Comparison of ENCODE assay signal across 10 cellular contexts in genomic region chr1:46199233-46199749, GRCh38. TPM values are rescaled to one million over a fixed set of nuclear protein-coding genes. Genes with fewer than 3 reads are reported as not detected.
DNase-seq lines count a peak whose midpoint lies in the region; ATAC-seq and TF ChIP-seq lines count a peak whose summit lies in the region.
"Had no signal": no experiment of that assay in that cellular context is flagged by ENCODE, and none has a peak within 500 bp of the region (broad histone marks: within the 10 kb centered on the region; RNA-seq: fewer than 3 reads in every experiment).

No MANE protein-coding gene starts in this region.

- no peaks in the 10 kb centered on the region for H3K27me3 Mint-ChIP-seq in CD8-positive, alpha-beta T cell (ENCODE audit: low read depth)
- no peaks in the 10 kb centered on the region for H3K27me3 Mint-ChIP-seq in MCF 10A (ENCODE audit: insufficient read depth, unreplicated experiment)
- peaks cover 6 to 7% of the 10 kb centered on the region in 2 donors for H3K27me3 Mint-ChIP-seq in natural killer cell (ENCODE audit: low read depth in 2 of 2)

- no peak overlapping the region for H3K27ac Mint-ChIP-seq in CD8-positive, alpha-beta T cell
- no peak overlapping the region for H3K27ac Mint-ChIP-seq in MCF 10A (ENCODE audit: low read depth, unreplicated experiment)
- H3K27ac Mint-ChIP-seq in natural killer cell, result peak overlapping the region in 1 of 2 donors; percentile 68

- no peak overlapping the region for H3K4me3 ChIP-seq in CD8-positive, alpha-beta T cell (ENCODE audit: low read depth, low read length)
- H3K4me3 ChIP-seq in Karpas-422 (ENCODE audit: low read length), result peak overlapping the region; percentile 99
- H3K4me3 ChIP-seq in neuronal stem cell (ENCODE audit: low read length in 2 of 2), result no peak overlapping the region

- CTCF ChIA-PET in CD8-positive, alpha-beta T cell (lab: Charles Lee), result interaction anchor here (1.0 to 1.2 kb wide), 3 partner anchors 24 to 82 kb away, joined by 4 to 5 read pairs (median 4); no protein-coding TSS in a partner anchor
- CTCF ChIA-PET in MCF 10A (lab: Yijun Ruan, JAX), result interaction anchor here (0.6 to 3.1 kb wide), 10 partner anchors 12 to 296 kb away, joined by 3 to 27 read pairs (median 4); no protein-coding TSS in a partner anchor

- H3K79me1 ChIP-seq in neuronal stem cell (ENCODE audit: low read depth, low read length), result peaks cover 7% of the 10 kb centered on the region

- WGBS in neuronal stem cell (ENCODE audit: extremely low coverage in 2 of 2, insufficient read length in 2 of 2, insufficient replicate concordance in 1 of 2), 2 donors, result no CpG with 5 or more reads among the region's 3 CpGs

- peak overlapping the region; percentile 76 for H3K4me2 ChIP-seq in Karpas-422 (ENCODE audit: low read depth, low read length, poor library complexity, severe bottlenecking)
- no peak overlapping the region for H3K4me2 ChIP-seq in neuronal stem cell (ENCODE audit: insufficient read depth, low read length, poor library complexity, severe bottlenecking)

- H3K18ac ChIP-seq in neuronal stem cell (ENCODE audit: low read length), result no peak overlapping the region

- no peaks in the 10 kb centered on the region for H4K20me1 ChIP-seq in Karpas-422 (ENCODE audit: insufficient read depth, low read depth, low read length)

- no peaks in the 10 kb centered on the region for H3K9me3 ChIP-seq in CD8-positive, alpha-beta T cell (ENCODE audit: low read length)
- H3K9me3 ChIP-seq in Karpas-422 (ENCODE audit: low read length) (no peaks in the 10 kb centered on the region), neuronal stem cell (replicated peaks in 1 of 2; ENCODE audit: control insufficient read depth in 2 of 2, insufficient read depth in 1 of 2, low read depth in 1 of 2, low read length in 2 of 2) (no peaks in the 10 kb centered on the region)

- no peak overlapping the region for H3K27ac ChIP-seq in CD8-positive, alpha-beta T cell (ENCODE audit: low read depth, low read length)
- H3K27ac ChIP-seq in Karpas-422 (ENCODE audit: low read length), result no peak overlapping the region
- no peak overlapping the region for H3K27ac ChIP-seq in neuronal stem cell (replicated peaks; ENCODE audit: low read length)

- no TSS peak for BruUV-seq in MCF 10A (replicated peaks; lab: Mats Ljungman, UMichigan)

- peaks cover 26% of the 10 kb centered on the region for H3K4me1 ChIP-seq in CD8-positive, alpha-beta T cell (ENCODE audit: insufficient read depth, low read length)
- H3K4me1 ChIP-seq in Karpas-422 (ENCODE audit: low read length), result peaks cover 31% of the 10 kb centered on the region
- peaks cover 9 to 17% of the 10 kb centered on the region in 2 donors for H3K4me1 ChIP-seq in neuronal stem cell (ENCODE audit: control insufficient read depth in 2 of 2, insufficient read depth in 1 of 2, low read depth in 1 of 2, low read length in 2 of 2)

- POLR2A ChIA-PET in CD8-positive, alpha-beta T cell (lab: Charles Lee), result interaction anchor here (0.8 to 0.9 kb wide), 2 partner anchors 11 to 32 kb away, joined by 3 read pairs; no protein-coding TSS in a partner anchor
- POLR2A ChIA-PET in MCF 10A (lab: Yijun Ruan, JAX), result interaction anchor here (0.6 to 10.5 kb wide), 16 partner anchors 9 to 850 kb away, joined by 3 to 125 read pairs (median 5); partner anchors contain the start of gene PIK3R3

- H3K79me2 ChIP-seq in Karpas-422 (ENCODE audit: low read length), result peaks cover 10% of the 10 kb centered on the region

- no peak overlapping the region for H4K8ac ChIP-seq in neuronal stem cell (ENCODE audit: low read depth, low read length)

- H3K36me3 ChIP-seq in CD8-positive, alpha-beta T cell (ENCODE audit: insufficient read depth, low read length), result no peaks in the 10 kb centered on the region
- no peaks in the 10 kb centered on the region for H3K36me3 ChIP-seq in Karpas-422 (ENCODE audit: insufficient read depth, low read length)
- H3K36me3 ChIP-seq in neuronal stem cell (replicated peaks in 1 of 2; ENCODE audit: control insufficient read depth in 2 of 2, insufficient read depth in 2 of 2, low read length in 2 of 2), result peaks cover 10 to 29% of the 10 kb centered on the region in 2 donors

- H3K14ac ChIP-seq in neuronal stem cell (ENCODE audit: low read length), result no peak overlapping the region

- no peaks in the 10 kb centered on the region for H3K27me3 ChIP-seq in CD8-positive, alpha-beta T cell (ENCODE audit: insufficient read depth, low read length)
- H3K27me3 ChIP-seq in Karpas-422 (ENCODE audit: low read length), result no peaks in the 10 kb centered on the region
- no peaks in the 10 kb centered on the region for H3K27me3 ChIP-seq in neuronal stem cell (ENCODE audit: control insufficient read depth in 3 of 3, insufficient read depth in 3 of 3, low read depth in 1 of 3, low read length in 3 of 3)

- peaks cover 38% of the 10 kb centered on the region for H3K4me1 Mint-ChIP-seq in CD8-positive, alpha-beta T cell (ENCODE audit: low read depth)
- H3K4me1 Mint-ChIP-seq in MCF 10A (ENCODE audit: insufficient read depth, unreplicated experiment) (peaks cover 34% of the 10 kb centered on the region), natural killer cell (peaks cover 7 to 32% of the 10 kb centered on the region in 2 donors)

- H3K9me3 Mint-ChIP-seq in CD8-positive, alpha-beta T cell, result no peaks in the 10 kb centered on the region
- no peaks in the 10 kb centered on the region for H3K9me3 Mint-ChIP-seq in MCF 10A (ENCODE audit: unreplicated experiment)
- no peaks in the 10 kb centered on the region for H3K9me3 Mint-ChIP-seq in natural killer cell

- peak overlapping the region; percentile 83 for H3K4me3 Mint-ChIP-seq in CD8-positive, alpha-beta T cell
- H3K4me3 Mint-ChIP-seq in MCF 10A (ENCODE audit: unreplicated experiment) (peak overlapping the region; percentile 76), natural killer cell (peak overlapping the region; percentile 76)

- no peak overlapping the region for H4K91ac ChIP-seq in neuronal stem cell (ENCODE audit: low read depth, low read length, poor library complexity)

- ATAC-seq in CD8-positive, alpha-beta T cell, result no peak
- ATAC-seq in natural killer cell, result no peak

- H3K23ac ChIP-seq in neuronal stem cell (ENCODE audit: low read depth, low read length, poor library complexity), result no peak overlapping the region

- no peak overlapping the region for H3K4ac ChIP-seq in neuronal stem cell (ENCODE audit: low read length)

- intact Hi-C loops in CD8-positive, alpha-beta T cell (cut with DNase I, micrococcal nuclease), result loop anchor here (2.0 to 5.0 kb wide), 7 partner anchors 24 to 897 kb away; partner anchors contain the start of genes LRRC41 (in 1 of the 2), MKNK1 (in 1 of the 2), NSUN4 (in 1 of the 2) and PIK3R3 (in 1 of the 2)
- intact Hi-C loops in MCF 10A (cut with micrococcal nuclease) (loop anchor here (2.0 kb wide), 1 partner anchor 24 kb away; no protein-coding TSS in a partner anchor), natural killer cell (cut with micrococcal nuclease) (no loop called here)

- H2BK120ac ChIP-seq in neuronal stem cell (ENCODE audit: low read depth, low read length), result no peak overlapping the region

- H2BK15ac ChIP-seq in neuronal stem cell (ENCODE audit: low read length), result no peak overlapping the region

- H3K9ac ChIP-seq in Karpas-422 (ENCODE audit: low read length), result peak overlapping the region; percentile 86
- H3K9ac ChIP-seq in neuronal stem cell (ENCODE audit: low read depth, low read length, poor library complexity), result no peak overlapping the region

- no peak for DNase-seq in CD8-positive, alpha-beta T cell
- DNase-seq in Karpas-422 (no peak), MCF 10A (ENCODE audit: unreplicated experiment) (no peak), natural killer cell (no peak), cerebellar nuclear complex (lab: John Stamatoyannopoulos, UW) (no peak), neuronal stem cell (ENCODE audit: low spot score) (no peak), KG1 (lab: John Stamatoyannopoulos, UW) (no peak), SKM-1 treated with dmso at 0.1 percent for 144 hours (lab: John Stamatoyannopoulos, UW; ENCODE audit: unreplicated experiment) (no peak)
- DNase-seq: activated CD4-positive, alpha-beta T cell treated with anti-CD3 and anti-CD28 coated beads, Interleukin-2, amount 50 U/mL, for 4 hours; NCI-H1930 had no signal

- no peak overlapping the region for H2BK12ac ChIP-seq in neuronal stem cell (ENCODE audit: low read length)

- H3K36me3 Mint-ChIP-seq in CD8-positive, alpha-beta T cell, result peaks cover 23% of the 10 kb centered on the region
- H3K36me3 Mint-ChIP-seq in MCF 10A (ENCODE audit: insufficient read depth, unreplicated experiment) (peaks cover 22% of the 10 kb centered on the region), natural killer cell (no peaks in the 10 kb centered on the region)

- no peak overlapping the region for H2BK5ac ChIP-seq in neuronal stem cell (ENCODE audit: low read length)

- no peak overlapping the region for H2AK5ac ChIP-seq in neuronal stem cell (ENCODE audit: low read depth, low read length)

- no peaks in the 10 kb centered on the region for H3K9me2 ChIP-seq in Karpas-422 (replicated peaks; ENCODE audit: insufficient read depth, low read length)

- TF ChIP-seq CTCF in CD8-positive, alpha-beta T cell (IDR thresholded peaks at IDR 0.05), result no peak
- TF ChIP-seq CTCF in MCF 10A (IDR thresholded peaks at IDR 0.05; ENCODE audit: unreplicated experiment) (no peak), natural killer cell (IDR thresholded peaks at IDR 0.05) (no peak)

- H2AFZ ChIP-seq in Karpas-422 (ENCODE audit: low read length), result no peak overlapping the region
- no peak overlapping the region for H2AFZ ChIP-seq in neuronal stem cell (ENCODE audit: low read length)

RNA-seq across cellular contexts. Expression of gene POMGNT1, which starts 1.1 kb away (rescaled TPM):
- 10 to 100 TPM; 20.3 to 23.4 TPM for total RNA-seq in CD8-positive, alpha-beta T cell
- total RNA-seq in Karpas-422 (2014; rRNA removed; shearing (Covaris generic); ENCODE audit: low replicate concordance), result 55.0 and 65.1 TPM in 2 replicates
- total RNA-seq in MCF 10A (2022), result 85.4 and 90.7 TPM in 2 replicates
- total RNA-seq in natural killer cell, result 10 to 100 TPM; 35.8 to 51.3 (median 47.0) TPM
- 61.7 TPM for polyA plus RNA-seq in neuronal stem cell (2013, experiment 1 of 2)
- polyA plus RNA-seq in neuronal stem cell (2013, experiment 2 of 2), result 64.1 TPM

RNA-seq across cellular contexts. Expression of gene LURAP1, which starts 3.8 kb away (rescaled TPM):
- total RNA-seq in CD8-positive, alpha-beta T cell, result not detected
- 0.25 TPM in 1 of 2 replicates, not detected in the other for total RNA-seq in Karpas-422 (2014; rRNA removed; shearing (Covaris generic); ENCODE audit: low replicate concordance)
- total RNA-seq in MCF 10A (2022) (3.6 and 4.1 TPM in 2 replicates), natural killer cell (not detected)
- 2.2 TPM for polyA plus RNA-seq in neuronal stem cell (2013, experiment 1 of 2)
- polyA plus RNA-seq in neuronal stem cell (2013, experiment 2 of 2), result 2.5 TPM

RNA-seq across cellular contexts. Expression of gene P3R3URF, which starts 23.0 kb away (rescaled TPM):
- total RNA-seq in CD8-positive, alpha-beta T cell, result not detected
- not detected in 2 replicates for total RNA-seq in Karpas-422 (2014; rRNA removed; shearing (Covaris generic); ENCODE audit: low replicate concordance)
- total RNA-seq in MCF 10A (2022), result not detected in 2 replicates
- not detected for total RNA-seq in natural killer cell
- not detected for polyA plus RNA-seq in neuronal stem cell (2013, experiment 1 of 2)
- polyA plus RNA-seq in neuronal stem cell (2013, experiment 2 of 2), result not detected

RNA-seq across cellular contexts. Expression of gene TSPAN1, which starts 24.4 kb away (rescaled TPM):
- total RNA-seq in CD8-positive, alpha-beta T cell, result not detected
- not detected in 2 replicates for total RNA-seq in Karpas-422 (2014; rRNA removed; shearing (Covaris generic); ENCODE audit: low replicate concordance)
- 22.7 and 41.7 TPM in 2 replicates for total RNA-seq in MCF 10A (2022)
- total RNA-seq in natural killer cell, result not detected
- not detected for polyA plus RNA-seq in neuronal stem cell (2013, experiment 1 of 2)
- polyA plus RNA-seq in neuronal stem cell (2013, experiment 2 of 2), result not detected

RNA-seq across cellular contexts. Expression of gene RAD54L, which starts 48.3 kb away (rescaled TPM):
- 1 to 10 TPM in 1 of 2 experiments, under 1 TPM in 1; 0.56 to 1.4 TPM for total RNA-seq in CD8-positive, alpha-beta T cell
- total RNA-seq in Karpas-422 (2014; rRNA removed; shearing (Covaris generic); ENCODE audit: low replicate concordance), result 10.5 and 18.0 TPM in 2 replicates
- 4.5 and 5.0 TPM in 2 replicates for total RNA-seq in MCF 10A (2022)
- 1 to 10 TPM; 1.8 to 2.3 (median 1.8) TPM for total RNA-seq in natural killer cell
- 16.4 TPM for polyA plus RNA-seq in neuronal stem cell (2013, experiment 1 of 2)
- 16.6 TPM for polyA plus RNA-seq in neuronal stem cell (2013, experiment 2 of 2)
